ENCODE assay signal across 8 cellular contexts in genomic region chr11:129639300-129639699, GRCh38.
DNase-seq lines count a peak whose midpoint lies in the region; ATAC-seq and TF ChIP-seq lines count a peak whose summit lies in the region.

No MANE protein-coding gene starts in this region.

- no peak for TF ChIP-seq EP300 in suprapubic skin (IDR thresholded peaks at IDR 0.05)

- peaks cover 15% of the 10 kb centered on the region for H3K4me1 ChIP-seq in adipocyte (ENCODE audit: control insufficient read depth, insufficient read depth, low read length)
- H3K4me1 ChIP-seq in suprapubic skin: peaks cover 38% of the 10 kb centered on the region
- no peaks in the 10 kb centered on the region for H3K4me1 ChIP-seq in HAP-1

- in situ Hi-C loops in HAP-1 (cut with MboI; ENCODE audit: low sequenced_read_pairs): no loop called here

- no peaks in the 10 kb centered on the region for H3K27me3 ChIP-seq in adipocyte (replicated peaks; ENCODE audit: control insufficient read depth, insufficient read depth, low read length)
- H3K27me3 ChIP-seq in suprapubic skin: no peaks in the 10 kb centered on the region
- H3K27me3 ChIP-seq in HAP-1 (ENCODE audit: low read depth): no peaks in the 10 kb centered on the region

- H3K4me3 ChIP-seq in NB4 (ENCODE audit: low read depth, low read length) (no peak overlapping the region), adipocyte (ENCODE audit: low read length) (no peak overlapping the region), suprapubic skin (no peak overlapping the region), HAP-1 (no peak overlapping the region)

- WGBS in suprapubic skin: 52% methylated on average over 2 of the region's 2 CpGs

- H3K36me3 ChIP-seq in adipocyte (ENCODE audit: control insufficient read depth, insufficient read depth, low read length, severe bottlenecking) (no peaks in the 10 kb centered on the region), suprapubic skin (no peaks in the 10 kb centered on the region), HAP-1 (replicated peaks) (no peaks in the 10 kb centered on the region)

- H3K9ac ChIP-seq in adipocyte (ENCODE audit: low read length): no peak overlapping the region

- no peaks in the 10 kb centered on the region for H3K9me3 ChIP-seq in adipocyte (ENCODE audit: control insufficient read depth, low read length)
- H3K9me3 ChIP-seq in suprapubic skin: no peaks in the 10 kb centered on the region
- H3K9me3 ChIP-seq in HAP-1: no peaks in the 10 kb centered on the region

- TF ChIP-seq POLR2A in NB4 (IDR thresholded peaks at IDR 0.05; ENCODE audit: extremely low read depth, insufficient read length) (no peak), suprapubic skin (IDR thresholded peaks at IDR 0.05) (no peak)

- no peak for ATAC-seq in HG02588 (IDR thresholded peaks at IDR 0.05; ENCODE audit: unreplicated experiment)

- no peak overlapping the region for H3K27ac ChIP-seq in suprapubic skin

- DNase-seq in GM03348 (ENCODE audit: low spot score) (peak; percentile 66), NB4 (ENCODE audit: low read depth) (peak; percentile 79), adipocyte (ENCODE audit: low read depth) (peak; percentile 53), myocyte (ENCODE audit: low read depth) (peak; percentile 28), suprapubic skin (ENCODE audit: low spot score in 2 of 2) (no peak), HAP-1 (ENCODE audit: low spot score in 2 of 2) (no peak), GDM1 (lab: John Stamatoyannopoulos, UW) (no peak)

- TF ChIP-seq CTCF in NB4 (IDR thresholded peaks at IDR 0.05; ENCODE audit: low read depth, low read length) (no peak), suprapubic skin (IDR thresholded peaks at IDR 0.05) (no peak)

Comparison
In these comparisons a context has a peak if more than half of its experiments do, and no peak if none do; other contexts are left out.
1. DNase-seq: peak in GM03348 (single experiment), NB4 (single experiment), adipocyte (single experiment) and myocyte (single experiment); none in suprapubic skin (0 of 2), HAP-1 (0 of 2) and GDM1 (single experiment).